ENCODE assay signal across 19 cellular contexts in genomic region chr3:54573922-54574321, GRCh38.
DNase-seq lines count a peak whose midpoint lies in the region; ATAC-seq, FAIRE-seq and TF ChIP-seq lines count a peak whose summit lies in the region.
"Had no signal": no experiment of that assay in that cellular context is flagged by ENCODE, and none has a peak within 500 bp of the region (broad histone marks: within the 10 kb centered on the region; RNA-seq: fewer than 3 reads in every experiment).

No MANE protein-coding gene starts in this region.

- TF ChIP-seq CTCF in BE2C (IDR thresholded peaks at IDR 0.05; ENCODE audit: low read depth, low read length) (no peak), neural cell (IDR thresholded peaks at IDR 0.05; ENCODE audit: poor library complexity, severe bottlenecking) (no peak)

- no peak for ATAC-seq in SK-N-SH treated with all-trans-retinoic acid at 6 μM for 48 hours
- no peak for ATAC-seq in HG02610 (IDR thresholded peaks at IDR 0.05; ENCODE audit: unreplicated experiment)
- ATAC-seq: K562 had no signal

- H3K27ac ChIP-seq in neural cell (ENCODE audit: low read length) = peak overlapping the region; percentile 18

- H3K27me3 ChIP-seq in BE2C (no peaks in the 10 kb centered on the region), neural cell (ENCODE audit: insufficient read depth, low read depth, low read length) (no peaks in the 10 kb centered on the region)

- no peaks in the 10 kb centered on the region for H3F3A ChIP-seq in neural cell (ENCODE audit: insufficient read depth, low read length, poor library complexity, severe bottlenecking)

- H3K4me3 ChIP-seq in BE2C (ENCODE audit: low read depth, low read length) (peak overlapping the region; percentile 41), neural cell (ENCODE audit: low read length) (no peak overlapping the region)
- H3K4me3 ChIP-seq: HAP-1, K562 had no signal

- no peak overlapping the region for H2AFZ ChIP-seq in neural cell (ENCODE audit: low read depth, low read length)

- H3K36me3 ChIP-seq in BE2C = no peaks in the 10 kb centered on the region
- no peaks in the 10 kb centered on the region for H3K36me3 ChIP-seq in neural cell (ENCODE audit: insufficient read depth, low read length)
- H3K36me3 ChIP-seq: HAP-1 had no signal

- DNase-seq in BE2C (peak; percentile 27), NCI-H2227 (lab: John Stamatoyannopoulos, UW; ENCODE audit: unreplicated experiment) (peak; percentile 38), urothelium cell line (ENCODE audit: low spot score) (no peak), ureter (ENCODE audit: low spot score) (no peak)
- DNase-seq: 8988T; C1 segment of cervical spinal cord; Caco-2; CD4-positive, CD25-positive, alpha-beta regulatory T cell; CD8-positive, alpha-beta memory T cell; IMR-90 had no signal

- no peaks in the 10 kb centered on the region for H3K9me2 ChIP-seq in neural cell (ENCODE audit: insufficient read depth, low read length)

- H3K9me3 ChIP-seq in BE2C (no peaks in the 10 kb centered on the region), neural cell (ENCODE audit: low read length) (no peaks in the 10 kb centered on the region)
- H3K9me3 ChIP-seq: Caco-2, HAP-1 had no signal

- no peak for TF ChIP-seq RAD21 in neural cell (conservative IDR thresholded peaks at IDR 0.05)

- peaks cover 5% of the 10 kb centered on the region for H3K4me1 ChIP-seq in BE2C
- H3K4me1 ChIP-seq: Caco-2 had no signal

- TF ChIP-seq EP300 in neural cell (conservative IDR thresholded peaks at IDR 0.05; ENCODE audit: poor library complexity, severe bottlenecking) = peak; percentile 14

- H4K20me1 ChIP-seq in neural cell (ENCODE audit: insufficient read depth) = no peaks in the 10 kb centered on the region

- H3K9ac ChIP-seq in neural cell (ENCODE audit: low read length) = no peak overlapping the region

- H3K4me2 ChIP-seq in neural cell (ENCODE audit: low read length) = no peak overlapping the region

- no peak for FAIRE-seq in urothelium cell line (lab: Jason Lieb, UNC)
- FAIRE-seq: D721Med, G401.6, GM12891, HTR-8/SVneo, K562 had no signal

- H3K79me2 ChIP-seq in neural cell (replicated peaks; ENCODE audit: insufficient read depth, low read length) = no peaks in the 10 kb centered on the region

TF ChIP-seq in SK-N-SH treated with all-trans-retinoic acid at 6 μM for 48 hours, 23 proteins besides CTCF, POLR2A, EP300 and RAD21:
- no peak for TF ChIP-seq PPARA (CRISPR knock-in tag; IDR thresholded peaks at IDR 0.05; ENCODE audit: borderline replicate concordance)
- 0 out of 2 replicates have a peak, but pooled peaks have one; percentile 24 for TF ChIP-seq TCF4 (CRISPR knock-in tag; IDR thresholded peaks at IDR 0.05; ENCODE audit: borderline replicate concordance)
- no peak for TF ChIP-seq SNAI2 (CRISPR knock-in tag; IDR thresholded peaks at IDR 0.05)
- TF ChIP-seq ZNF8 (CRISPR knock-in tag; IDR thresholded peaks at IDR 0.05) = no peak
- peak; percentile 54; the same call in 1 of the 2 replicates for TF ChIP-seq ZNF70 (CRISPR knock-in tag; IDR thresholded peaks at IDR 0.05)
- TF ChIP-seq RARB (CRISPR knock-in tag; IDR thresholded peaks at IDR 0.05) = no peak
TF ChIP-seq in SK-N-SH treated with all-trans-retinoic acid at 6 μM for 48 hours: peak in this region for 2.

TF ChIP-seq in neural cell, 6 proteins besides CTCF, POLR2A, EP300 and RAD21:
- peak; percentile 24 for TF ChIP-seq REST (IDR thresholded peaks at IDR 0.05; ENCODE audit: borderline replicate concordance)
- no peak for TF ChIP-seq MXI1 (conservative IDR thresholded peaks at IDR 0.05; ENCODE audit: poor library complexity, severe bottlenecking)
- TF ChIP-seq SMC3 (conservative IDR thresholded peaks at IDR 0.05; ENCODE audit: poor library complexity) = no peak
- TF ChIP-seq EZH2 (IDR thresholded peaks at IDR 0.05; ENCODE audit: borderline replicate concordance, insufficient read depth, low read length, poor library complexity, severe bottlenecking) = no peak
- TF ChIP-seq POLR2AphosphoS5 (IDR thresholded peaks at IDR 0.05) = peak; percentile 52
TF ChIP-seq in neural cell: peak in this region for 2.

Comparison
In these comparisons a context has a peak if more than half of its experiments do, and no peak if none do; other contexts are left out.
1. DNase-seq: peak in BE2C (single experiment) and NCI-H2227 (single experiment); none in urothelium cell line (single experiment) and ureter (single experiment).